Comparison of ENCODE assay signal across 9 cellular contexts in the genomic region with DNA sequence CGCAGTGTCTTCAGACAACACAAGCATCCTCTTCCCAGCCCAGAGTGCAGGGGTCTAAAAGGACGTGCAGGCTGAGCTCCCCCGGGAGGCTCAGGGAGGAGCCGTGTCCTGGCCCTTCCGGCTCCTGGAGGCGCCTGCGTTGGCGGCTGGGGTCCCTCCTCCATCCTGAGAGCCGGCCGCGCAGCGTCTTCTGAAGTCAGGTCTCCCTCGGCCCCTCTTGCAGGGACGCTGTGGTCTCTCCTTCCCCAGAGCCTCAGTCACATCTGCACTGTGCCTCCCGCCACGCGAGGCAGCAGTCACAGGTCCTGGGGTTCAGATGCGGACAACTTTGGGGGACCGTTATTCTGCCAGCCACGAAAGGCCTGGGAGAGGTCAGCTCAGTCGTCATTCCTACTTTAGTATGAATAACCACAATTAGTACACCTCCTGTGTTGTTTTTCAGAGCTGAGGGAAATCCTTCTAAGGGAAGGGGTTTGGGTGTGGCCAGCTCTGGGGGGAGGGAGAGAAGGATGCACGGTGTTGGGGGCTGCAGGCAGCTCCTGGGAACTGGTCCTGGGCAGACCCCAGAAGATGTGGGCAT. TPM values are rescaled to one million over a fixed set of nuclear protein-coding genes. Genes with fewer than 3 reads are reported as not detected.
DNase-seq lines count a peak whose midpoint lies in the region; ATAC-seq and TF ChIP-seq lines count a peak whose summit lies in the region.
"Had no signal": no experiment of that assay in that cellular context is flagged by ENCODE, and none has a peak within 500 bp of the region (broad histone marks: within the 10 kb centered on the region; RNA-seq: fewer than 3 reads in every experiment).

No MANE protein-coding gene starts in this region.

- H2AFZ ChIP-seq in neuronal stem cell (ENCODE audit: low read length) = no peak overlapping the region

- no peaks in the 10 kb centered on the region for H3K36me3 ChIP-seq in ascending aorta
- H3K36me3 ChIP-seq in neuronal stem cell (replicated peaks in 1 of 2; ENCODE audit: control insufficient read depth in 2 of 2, insufficient read depth in 2 of 2, low read length in 2 of 2) = no peaks in the 10 kb centered on the region
- peaks cover 0 to 7% (median 0%) of the 10 kb centered on the region in 4 donors for H3K36me3 ChIP-seq in upper lobe of left lung

- no peak overlapping the region for H3K4ac ChIP-seq in neuronal stem cell (ENCODE audit: low read length)

- peak overlapping the region; percentile 65 for H3K23ac ChIP-seq in neuronal stem cell (ENCODE audit: low read depth, low read length, poor library complexity)

- H3K4me3 ChIP-seq in ascending aorta (peak overlapping the region in 1 of 2 donors; percentile 56), neuronal stem cell (ENCODE audit: low read length in 2 of 2) (no peak overlapping the region), upper lobe of left lung (no peak overlapping the region)

- ATAC-seq in Right ventricle myocardium superior (ENCODE audit: poor library complexity) (peak; percentile 8), upper lobe of left lung (ENCODE audit: low FRiP score in 2 of 2) (no peak), HG02981 (IDR thresholded peaks at IDR 0.05; ENCODE audit: unreplicated experiment) (no peak)
- no peak for ATAC-seq in stimulated activated naive CD8-positive, alpha-beta T cell treated with anti-CD3 and anti-CD28 coated beads, Interleukin-15, Interleukin-2, amounts not matched to agents 100 U/mL and 50 U/mL, for 24 hours

- H2BK5ac ChIP-seq in neuronal stem cell (ENCODE audit: low read length) = no peak overlapping the region

- no CpG with 5 or more reads among the region's 22 CpGs for WGBS in neuronal stem cell (ENCODE audit: extremely low coverage in 2 of 2, insufficient read length in 2 of 2, insufficient replicate concordance in 1 of 2), 2 donors
- 78% methylated on average over 16 to 22 of the region's 22 CpGs for WGBS in upper lobe of left lung, 2 donors

- H3K27me3 ChIP-seq in ascending aorta (no peaks in the 10 kb centered on the region), neuronal stem cell (ENCODE audit: control insufficient read depth in 3 of 3, insufficient read depth in 3 of 3, low read depth in 1 of 3, low read length in 3 of 3) (no peaks in the 10 kb centered on the region), upper lobe of left lung (no peaks in the 10 kb centered on the region)

- H4K8ac ChIP-seq in neuronal stem cell (ENCODE audit: low read depth, low read length) = no peak overlapping the region

- H2AK5ac ChIP-seq in neuronal stem cell (ENCODE audit: low read depth, low read length) = no peak overlapping the region

- H3K9me3 ChIP-seq in ascending aorta (no peaks in the 10 kb centered on the region), neuronal stem cell (replicated peaks in 1 of 2; ENCODE audit: control insufficient read depth in 2 of 2, insufficient read depth in 1 of 2, low read depth in 1 of 2, low read length in 2 of 2) (peaks cover 0 to 4% of the 10 kb centered on the region in 2 donors), upper lobe of left lung (no peaks in the 10 kb centered on the region)

- TF ChIP-seq POLR2A in upper lobe of left lung (IDR thresholded peaks at IDR 0.05) = no peak

- H3K14ac ChIP-seq in neuronal stem cell (ENCODE audit: low read length) = no peak overlapping the region

- no peak overlapping the region for H2BK12ac ChIP-seq in neuronal stem cell (ENCODE audit: low read length)

- no peak overlapping the region for H3K9ac ChIP-seq in neuronal stem cell (ENCODE audit: low read depth, low read length, poor library complexity)

- peak overlapping the region; percentile 92 to 95 for H3K27ac ChIP-seq in ascending aorta
- no peak overlapping the region for H3K27ac ChIP-seq in neuronal stem cell (replicated peaks; ENCODE audit: low read length)
- H3K27ac ChIP-seq in upper lobe of left lung = peak overlapping the region; percentile 78 to 93 (median 81)

- DNase-seq in ascending aorta (ENCODE audit: low spot score in 2 of 2) (no peak), Right ventricle myocardium superior (peak; percentile 71), neuronal stem cell (ENCODE audit: low spot score) (no peak), upper lobe of left lung (peak in 1 of 2 donors; percentile 76), NOMO-1 treated with DMSO at 0.1 percent for 48 hours (lab: John Stamatoyannopoulos, UW; ENCODE audit: unreplicated experiment) (no peak), NCI-H1417 (lab: John Stamatoyannopoulos, UW) (no peak)
- DNase-seq in stimulated activated naive CD8-positive, alpha-beta T cell treated with anti-CD3 and anti-CD28 coated beads, Interleukin-15, Interleukin-2, amounts not matched to agents 100 U/mL and 50 U/mL, for 24 hours = no peak
- DNase-seq: H7 had no signal

- TF ChIP-seq EP300 in upper lobe of left lung (IDR thresholded peaks at IDR 0.05) = no peak

- H3K4me1 ChIP-seq in ascending aorta = peaks cover 37 to 66% of the 10 kb centered on the region in 2 donors
- peaks cover 0 to 2% of the 10 kb centered on the region in 2 donors for H3K4me1 ChIP-seq in neuronal stem cell (ENCODE audit: control insufficient read depth in 2 of 2, insufficient read depth in 1 of 2, low read depth in 1 of 2, low read length in 2 of 2)
- H3K4me1 ChIP-seq in upper lobe of left lung = peaks cover 31 to 37% (median 34%) of the 10 kb centered on the region in 4 donors

- H4K91ac ChIP-seq in neuronal stem cell (ENCODE audit: low read depth, low read length, poor library complexity) = no peak overlapping the region

- peak overlapping the region; percentile 74 for H3K18ac ChIP-seq in neuronal stem cell (ENCODE audit: low read length)

- intact Hi-C loops in ascending aorta (cut with DNase I) = loop anchor here (5.0 kb wide), 2 partner anchors 289 to 369 kb away; no protein-coding TSS in a partner anchor
- intact Hi-C loops in Right ventricle myocardium superior (cut with DNase I) = no loop called here

- peaks cover 7% of the 10 kb centered on the region for H3K79me1 ChIP-seq in neuronal stem cell (ENCODE audit: low read depth, low read length)

- TF ChIP-seq CTCF in ascending aorta (IDR thresholded peaks at IDR 0.05) (no peak), upper lobe of left lung (IDR thresholded peaks at IDR 0.05) (no peak)

- H2BK15ac ChIP-seq in neuronal stem cell (ENCODE audit: low read length) = no peak overlapping the region

- H2BK120ac ChIP-seq in neuronal stem cell (ENCODE audit: low read depth, low read length) = no peak overlapping the region

- no peak overlapping the region for H3K4me2 ChIP-seq in neuronal stem cell (ENCODE audit: insufficient read depth, low read length, poor library complexity, severe bottlenecking)

RNA-seq across cellular contexts. Expression of gene FAM20C, which starts 41.2 kb away (rescaled TPM):
- 90.8 TPM for total RNA-seq in ascending aorta
- total RNA-seq in Right ventricle myocardium superior = 23.4 TPM
- polyA plus RNA-seq in neuronal stem cell (2013, experiment 1 of 2) = 7.3 TPM
- polyA plus RNA-seq in neuronal stem cell (2013, experiment 2 of 2) = 7.3 TPM
- total RNA-seq in upper lobe of left lung = 10 to 100 TPM; 17.7 to 53.7 (median 46.8) TPM

RNA-seq across cellular contexts. Expression of gene FOXL3, which starts 56.4 kb away (rescaled TPM):
- total RNA-seq in ascending aorta (not detected), Right ventricle myocardium superior (not detected), upper lobe of left lung (not detected)
- not detected for polyA plus RNA-seq in neuronal stem cell (2013, experiment 1 of 2)
- not detected for polyA plus RNA-seq in neuronal stem cell (2013, experiment 2 of 2)
- total RNA-seq: H7 had no signal
